In genomic region chr7:103031781-103032180, GRCh38 we compare ENCODE assay signal across 20 cellular contexts. TPM values are rescaled to one million over a fixed set of nuclear protein-coding genes. Genes with fewer than 3 reads are reported as not detected.
DNase-seq lines count a peak whose midpoint lies in the region; ATAC-seq and TF ChIP-seq lines count a peak whose summit lies in the region.
"Had no signal": no experiment of that assay in that cellular context is flagged by ENCODE, and none has a peak within 500 bp of the region (broad histone marks: within the 10 kb centered on the region; RNA-seq: fewer than 3 reads in every experiment).

No MANE protein-coding gene starts in this region.

- H3K4me1 ChIP-seq in IMR-90 (ENCODE audit: control insufficient read depth, insufficient read depth, low read length): no peaks in the 10 kb centered on the region

- TF ChIP-seq CTCF in AG04449 (IDR thresholded peaks at IDR 0.05; ENCODE audit: insufficient read depth, low read length, missing control alignments) (no peak), IMR-90 (conservative IDR thresholded peaks at IDR 0.05; ENCODE audit: low read depth, low read length) (no peak), astrocyte of the spinal cord (IDR thresholded peaks at IDR 0.05; ENCODE audit: low read depth, low read length) (no peak), GM20000 (IDR thresholded peaks at IDR 0.05; ENCODE audit: extremely low read depth, missing control alignments) (no peak), chondrocyte (IDR thresholded peaks at IDR 0.05) (no peak)

- H4K8ac ChIP-seq in IMR-90 (ENCODE audit: low read depth in 2 of 2, low read length in 2 of 2): no peak overlapping the region

- no peaks in the 10 kb centered on the region for H3K27me3 ChIP-seq in IMR-90 (ENCODE audit: control insufficient read depth, insufficient read depth, low read length)

- no peak overlapping the region for H2AFZ ChIP-seq in IMR-90 (replicated peaks; ENCODE audit: low read length, poor library complexity)
- H2AFZ ChIP-seq: PC-9 had no signal

- H2BK120ac ChIP-seq in IMR-90 (ENCODE audit: low read depth, low read length): no peak overlapping the region

- peaks cover 7% of the 10 kb centered on the region for H3K4me1 Mint-ChIP-seq in chondrocyte (ENCODE audit: low read depth)

- intact Hi-C loops in IMR-90 (cut with micrococcal nuclease): no loop called here

- no peak overlapping the region for H2AK5ac ChIP-seq in IMR-90 (ENCODE audit: low read depth, low read length)

- DNase-seq in AG04449 (ENCODE audit: low read depth, low spot score): peak; percentile 1
- DNase-seq in IMR-90: peak; percentile 38
- peak; percentile 13 for DNase-seq in astrocyte of the spinal cord (ENCODE audit: low read depth, low spot score)
- peak; percentile 15 for DNase-seq in iris pigment epithelial cell (ENCODE audit: low read depth)
- no peak for DNase-seq in GM20000 (ENCODE audit: low spot score)
- no peak for DNase-seq in chondrocyte (ENCODE audit: low spot score)
- DNase-seq in stimulated activated naive CD8-positive, alpha-beta T cell treated with anti-CD3 and anti-CD28 coated beads, Interleukin-15, Interleukin-2, amounts not matched to agents 100 U/mL and 50 U/mL, for 24 hours: no peak
- DNase-seq: COR-L47, DMS153, NCI-H1436 treated with DMSO at 0.1 percent for 48 hours, NCI-H2081, NCI-H2227 treated with DMSO at 0.1 percent for 48 hours, NCI-H526 treated with DMSO at 0.1 percent for 48 hours, PC-9, Right ventricle myocardium superior had no signal

- no peak overlapping the region for H3K4me3 ChIP-seq in AG04449 (ENCODE audit: low read depth, low read length)
- no peak overlapping the region for H3K4me3 ChIP-seq in IMR-90 (ENCODE audit: insufficient read depth, low read depth, low read length)
- H3K4me3 ChIP-seq in astrocyte of the spinal cord (ENCODE audit: low read depth, low read length): no peak overlapping the region
- H3K4me3 ChIP-seq: GM12878, PC-9 had no signal

- no peak overlapping the region for H3K56ac ChIP-seq in IMR-90 (ENCODE audit: extremely low read depth, insufficient read depth, low read length)

- dilution Hi-C loops in IMR-90 (cut with HindIII; ENCODE audit: low sequenced_read_pairs, unreplicated experiment): no loop called here

- CTCF ChIA-PET in AG04449 (lab: Yijun Ruan, JAX) (interaction anchor here (1.0 kb wide), 1 partner anchor 22 kb away, joined by 3 read pairs; no protein-coding TSS in a partner anchor), IMR-90 (lab: Yijun Ruan, JAX) (no interaction called here)

- H3K23ac ChIP-seq in IMR-90 (ENCODE audit: low read depth, low read length): no peak overlapping the region

- no peaks in the 10 kb centered on the region for H3K36me3 ChIP-seq in IMR-90 (ENCODE audit: control insufficient read depth, insufficient read depth, low read length)

- no peak overlapping the region for H3K27ac Mint-ChIP-seq in chondrocyte (ENCODE audit: unreplicated experiment)

- H3K4ac ChIP-seq in IMR-90 (ENCODE audit: low read depth, low read length): no peak overlapping the region

- no peaks in the 10 kb centered on the region for H4K20me1 ChIP-seq in IMR-90 (ENCODE audit: insufficient read depth, low read length)

- no peak overlapping the region for H3K4me2 ChIP-seq in IMR-90 (ENCODE audit: low read depth, low read length)
- H3K4me2 ChIP-seq: PC-9 had no signal

- no peak overlapping the region for H3K27ac ChIP-seq in IMR-90 (ENCODE audit: insufficient read depth, low read length)
- H3K27ac ChIP-seq: 22Rv1, C4-2B, PC-9 had no signal

- H3K9me1 ChIP-seq in IMR-90 (ENCODE audit: insufficient read depth, low read length): peaks cover 4% of the 10 kb centered on the region; the same call in 1 of the 2 replicates

- no peaks in the 10 kb centered on the region for H3K27me3 Mint-ChIP-seq in chondrocyte (ENCODE audit: low read depth)

- BruUV-seq in IMR-90 (replicated peaks; lab: Mats Ljungman, UMichigan): no TSS peak

- no peaks in the 10 kb centered on the region for H3K79me1 ChIP-seq in IMR-90 (ENCODE audit: low read depth in 1 of 2, low read length in 2 of 2)

- no peaks in the 10 kb centered on the region for H3K36me3 Mint-ChIP-seq in chondrocyte (ENCODE audit: low read depth)

- no peak overlapping the region for H2AK9ac ChIP-seq in IMR-90 (replicated peaks; ENCODE audit: low read depth, low read length, poor library complexity)

- no peak overlapping the region for H2BK5ac ChIP-seq in IMR-90 (ENCODE audit: low read depth, low read length, poor library complexity, severe bottlenecking)

- 100% methylated on average over 1 of the region's 1 CpG; no CpG with 5 or more reads in 1 of the 2 experiments for WGBS in IMR-90 (ENCODE audit: extremely low coverage in 2 of 2, insufficient read length in 1 of 2), 2 experiments

- no peak overlapping the region for H3K18ac ChIP-seq in IMR-90 (ENCODE audit: low read depth, low read length)

- POLR2A ChIA-PET in AG04449 (lab: Yijun Ruan, JAX): no interaction called here
- POLR2A ChIA-PET in IMR-90 (lab: Charles Lee; ENCODE audit: unreplicated experiment): no interaction called here

- H2BK15ac ChIP-seq in IMR-90 (ENCODE audit: low read depth, low read length): no peak overlapping the region

- H3K9ac ChIP-seq in IMR-90 (ENCODE audit: low read depth, low read length): no peak overlapping the region

- in situ Hi-C loops in IMR-90 (cut with MboI; ENCODE audit: low sequenced_read_pairs) (no loop called here), astrocyte of the spinal cord (cut with HindIII; ENCODE audit: low sequenced_read_pairs) (no loop called here)

- no peak overlapping the region for H3K14ac ChIP-seq in IMR-90 (replicated peaks; ENCODE audit: low read depth, low read length)

- ATAC-seq in IMR-90 (ENCODE audit: low read depth): peak; percentile 72
- ATAC-seq in HG02610 (IDR thresholded peaks at IDR 0.05; ENCODE audit: unreplicated experiment): no peak
- no peak for ATAC-seq in stimulated activated naive CD8-positive, alpha-beta T cell treated with anti-CD3 and anti-CD28 coated beads, Interleukin-15, Interleukin-2, amounts not matched to agents 100 U/mL and 50 U/mL, for 24 hours
- ATAC-seq: GM12878, SK-N-SH treated with all-trans-retinoic acid at 6 μM for 48 hours had no signal

- TF ChIP-seq POLR2A in IMR-90 (IDR thresholded peaks at IDR 0.05; ENCODE audit: low read depth, low read length): no peak

- no peak overlapping the region for H4K5ac ChIP-seq in IMR-90 (ENCODE audit: low read depth, low read length)

- no peak overlapping the region for H2BK20ac ChIP-seq in IMR-90 (ENCODE audit: low read depth, low read length)

- no peaks in the 10 kb centered on the region for H3K9me3 Mint-ChIP-seq in chondrocyte (ENCODE audit: low read depth)

- no peak overlapping the region for H4K91ac ChIP-seq in IMR-90 (ENCODE audit: insufficient read depth, low read depth, low read length)

- no peak for TF ChIP-seq RAD21 in IMR-90 (IDR thresholded peaks at IDR 0.05; ENCODE audit: low read length)

- no peaks in the 10 kb centered on the region for H3K9me3 ChIP-seq in IMR-90 (ENCODE audit: control insufficient read depth, insufficient read depth, low read length)

- H3K4me3 Mint-ChIP-seq in chondrocyte (ENCODE audit: unreplicated experiment): no peak overlapping the region

TF ChIP-seq in IMR-90, 13 proteins besides CTCF, POLR2A, EP300 and RAD21:
- TF ChIP-seq MXI1 (IDR thresholded peaks at IDR 0.05; ENCODE audit: borderline replicate concordance, low read depth, low read length) (no peak), CHD1 (IDR thresholded peaks at IDR 0.05; ENCODE audit: low read depth, low read length) (no peak), FOS (IDR thresholded peaks at IDR 0.05; ENCODE audit: low read depth, low read length) (no peak), USF2 (IDR thresholded peaks at IDR 0.05; ENCODE audit: low read depth, low read length) (no peak), MAZ (IDR thresholded peaks at IDR 0.05; ENCODE audit: borderline replicate concordance, low read depth, low read length) (no peak), BHLHE40 (IDR thresholded peaks at IDR 0.05; ENCODE audit: low read depth, low read length) (no peak), MAFK (IDR thresholded peaks at IDR 0.05; ENCODE audit: low read depth, low read length) (no peak), RFX5 (IDR thresholded peaks at IDR 0.05; ENCODE audit: low read depth, low read length) (no peak), NFE2L2 (IDR thresholded peaks at IDR 0.05; ENCODE audit: low read depth, low read length) (no peak), SMC3 (IDR thresholded peaks at IDR 0.05; ENCODE audit: low read depth, low read length) (no peak), RCOR1 (IDR thresholded peaks at IDR 0.05; ENCODE audit: insufficient replicate concordance, low read length) (no peak)

RNA-seq across cellular contexts. Expression of gene FBXL13, which starts 42.8 kb away (rescaled TPM):
- total RNA-seq in IMR-90 (2012; rRNA removed): 0.36 and 0.83 TPM in 2 replicates
- 0.07 and 0.24 TPM in 2 replicates for polyA plus RNA-seq in IMR-90 (2012; rRNA removed)
- 0.03 and 0.05 TPM in 2 replicates for polyA plus RNA-seq in IMR-90 (2012; cell fraction: cytosol; rRNA removed)
- polyA plus RNA-seq in IMR-90 (2012; cell fraction: nucleus; rRNA removed; ENCODE audit: low replicate concordance): 0.30 TPM in 1 of 2 replicates, not detected in the other
- 0.45 to 0.97 TPM (median 0.48 TPM) in 3 replicates for total RNA-seq in chondrocyte

RNA-seq across cellular contexts. Expression of gene ARMC10, which starts 43.2 kb away (rescaled TPM):
- total RNA-seq in IMR-90 (2012; rRNA removed) (21.0 and 32.5 TPM in 2 replicates), chondrocyte (22.6 to 23.8 TPM (median 22.9 TPM) in 3 replicates)
- 14.4 and 17.4 TPM in 2 replicates for polyA plus RNA-seq in IMR-90 (2012; rRNA removed)
- polyA plus RNA-seq in IMR-90 (2012; cell fraction: cytosol; rRNA removed): 5.3 and 6.5 TPM in 2 replicates
- 5.0 and 14.2 TPM in 2 replicates for polyA plus RNA-seq in IMR-90 (2012; cell fraction: nucleus; rRNA removed; ENCODE audit: low replicate concordance)

Comparison
In these comparisons a context has a peak if more than half of its experiments do, and no peak if none do; other contexts are left out.
1. DNase-seq: peak in AG04449 (single experiment), IMR-90 (single experiment), astrocyte of the spinal cord (single experiment) and iris pigment epithelial cell (single experiment); none in GM20000 (single experiment), chondrocyte (single experiment) and stimulated activated naive CD8-positive, alpha-beta T cell treated with anti-CD3 and anti-CD28 coated beads, Interleukin-15, Interleukin-2, amounts not matched to agents 100 U/mL and 50 U/mL, for 24 hours (single experiment).